21 cellular contexts compared by ENCODE assay signal in the genomic region with DNA sequence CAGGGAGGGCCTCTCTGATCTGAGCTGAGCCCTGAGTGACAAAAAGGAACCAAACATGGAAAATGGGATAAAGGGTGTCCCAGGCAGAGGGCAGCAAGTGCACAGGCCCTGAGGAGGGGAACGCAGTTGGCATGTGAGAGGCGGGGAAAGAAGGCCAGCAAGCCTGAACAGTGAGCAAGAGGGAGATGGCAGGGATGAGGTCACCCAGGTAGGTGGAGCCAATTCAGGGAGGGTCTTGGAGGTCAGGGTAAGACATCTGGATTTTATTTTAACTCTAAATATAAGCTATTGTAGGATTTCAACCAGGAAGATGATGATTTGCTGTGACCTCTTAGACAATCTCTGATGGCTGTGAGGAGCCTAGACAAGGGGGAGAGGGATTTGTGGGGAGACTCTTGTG.
A peak's percentile ranks its signal among the peaks of the same experiment; 100 is the strongest.
DNase-seq lines count a peak whose midpoint lies in the region; ATAC-seq and TF ChIP-seq lines count a peak whose summit lies in the region.
"Had no signal": no experiment of that assay in that cellular context is flagged by ENCODE, and none has a peak within 500 bp of the region (broad histone marks: within the 10 kb centered on the region; RNA-seq: fewer than 3 reads in every experiment).

No MANE protein-coding gene starts in this region.

- H3K9ac ChIP-seq in GM23248 = no peak overlapping the region
- H3K9ac ChIP-seq: BLaER1 had no signal

- H3K36me3 ChIP-seq in GM23248 (ENCODE audit: low read depth) = no peaks in the 10 kb centered on the region
- H3K36me3 ChIP-seq: BLaER1, HAP-1 had no signal

- 0 out of 2 replicates have a peak, but pooled peaks cover 5% of the 10 kb centered on the region for H3F3A ChIP-seq in GM23248 (ENCODE audit: insufficient read depth)

- peaks cover 16% of the 10 kb centered on the region; the same call in 1 of the 2 replicates for H3K4me1 ChIP-seq in GM23248 (ENCODE audit: insufficient read depth)
- H3K4me1 ChIP-seq: BLaER1, HAP-1 had no signal

- H3K27ac Mint-ChIP-seq in WTC11 = no peak overlapping the region
- H3K27ac Mint-ChIP-seq in effector memory CD8-positive, alpha-beta T cell = no peak overlapping the region
- H3K27ac Mint-ChIP-seq: CD4-positive, alpha-beta memory T cell had no signal

- no peaks in the 10 kb centered on the region for H3K9me3 ChIP-seq in GM23248 (ENCODE audit: low read depth)
- H3K9me3 ChIP-seq: BLaER1, HAP-1 had no signal

- no peak overlapping the region for H3K4me2 ChIP-seq in GM23248 (ENCODE audit: unreplicated experiment)
- H3K4me2 ChIP-seq: BLaER1 had no signal

- H3K9me3 Mint-ChIP-seq in WTC11 = no peaks in the 10 kb centered on the region
- H3K9me3 Mint-ChIP-seq in effector memory CD8-positive, alpha-beta T cell = peaks cover 6% of the 10 kb centered on the region in 2 donors

- WGBS in GM23248 (ENCODE audit: low coverage in 1 of 2, low lambda C conversion rate in 2 of 2, missing lambda C conversion rate in 2 of 2), 2 experiments = 34 to 36% methylated on average over 2 of the region's 2 CpGs

- POLR2A ChIA-PET in WTC11 (lab: Charles Lee) = no interaction called here

- no peak overlapping the region for H3K4me3 Mint-ChIP-seq in WTC11
- no peak overlapping the region for H3K4me3 Mint-ChIP-seq in effector memory CD8-positive, alpha-beta T cell
- H3K4me3 Mint-ChIP-seq: CD4-positive, alpha-beta memory T cell had no signal

- no peaks in the 10 kb centered on the region for H3K79me2 ChIP-seq in GM23248 (ENCODE audit: insufficient read depth)

- 0 out of 2 replicates have a peak, but pooled peaks have one; percentile 24 for ATAC-seq in WTC11
- ATAC-seq in HG03175 (IDR thresholded peaks at IDR 0.05; ENCODE audit: unreplicated experiment) = no peak
- ATAC-seq in effector memory CD8-positive, alpha-beta T cell (replicated peaks) = no peak
- no peak for ATAC-seq in HG02884 (IDR thresholded peaks at IDR 0.05; ENCODE audit: unreplicated experiment)

- H3K27me3 Mint-ChIP-seq in WTC11 (ENCODE audit: low read depth) = no peaks in the 10 kb centered on the region
- H3K27me3 Mint-ChIP-seq in effector memory CD8-positive, alpha-beta T cell = no peaks in the 10 kb centered on the region

- H3K4me3 ChIP-seq in GM23248 (no peak overlapping the region), foreskin fibroblast (ENCODE audit: low read depth in 1 of 2, low read length in 2 of 2) (no peak overlapping the region)
- H3K4me3 ChIP-seq: BLaER1, HAP-1 had no signal

- H3K4me1 Mint-ChIP-seq in WTC11 = peaks cover 18% of the 10 kb centered on the region
- H3K4me1 Mint-ChIP-seq in effector memory CD8-positive, alpha-beta T cell (ENCODE audit: low read depth in 2 of 2) = no peaks in the 10 kb centered on the region
- H3K4me1 Mint-ChIP-seq: CD4-positive, alpha-beta memory T cell had no signal

- no peak overlapping the region for H3K27ac ChIP-seq in GM23248
- H3K27ac ChIP-seq: BLaER1 had no signal

- peak; percentile 13 for DNase-seq in A172 (ENCODE audit: low spot score)
- peak; percentile 15 for DNase-seq in GM23248
- DNase-seq in WTC11 (ENCODE audit: low spot score) = no peak
- peak; percentile 19 to 82 for DNase-seq in foreskin fibroblast
- DNase-seq in midbrain (lab: John Stamatoyannopoulos, UW) = no peak
- DNase-seq in effector memory CD8-positive, alpha-beta T cell = no peak
- DNase-seq: 8988T; Calu3; CD4-positive, alpha-beta memory T cell; KBM-7; NCI-H1417; NCI-H187; NCI-H2107; NCI-H510A; NCI-H774; OCI-M1; RPMI8226 had no signal

- in situ Hi-C loops in GM23248 (cut with MboI) = no loop called here

- H4K20me1 ChIP-seq in GM23248 (ENCODE audit: insufficient read depth) = no peaks in the 10 kb centered on the region
- H4K20me1 ChIP-seq: BLaER1 had no signal

- no peak overlapping the region for H2AFZ ChIP-seq in GM23248

- CTCF ChIA-PET in WTC11 (lab: Charles Lee) = no interaction called here

- no peak for TF ChIP-seq CTCF in WTC11 (IDR thresholded peaks at IDR 0.05)
- TF ChIP-seq CTCF in foreskin fibroblast (IDR thresholded peaks at IDR 0.05; ENCODE audit: low read depth, low read length) = no peak

- no peaks in the 10 kb centered on the region for H3K9me2 ChIP-seq in GM23248 (ENCODE audit: insufficient read depth)

- no peaks in the 10 kb centered on the region for H3K36me3 Mint-ChIP-seq in WTC11
- H3K36me3 Mint-ChIP-seq in effector memory CD8-positive, alpha-beta T cell (ENCODE audit: insufficient read depth) = no peaks in the 10 kb centered on the region
- H3K36me3 Mint-ChIP-seq: CD4-positive, alpha-beta memory T cell had no signal

- H3K27me3 ChIP-seq in GM23248 (replicated peaks; ENCODE audit: insufficient read depth) = no peaks in the 10 kb centered on the region
- H3K27me3 ChIP-seq: BLaER1 had no signal

TF ChIP-seq in WTC11, 78 proteins besides CTCF, POLR2A, EP300 and RAD21:
- TF ChIP-seq NFATC4 (CRISPR knock-in tag; IDR thresholded peaks at IDR 0.05) (no peak), NR1H2 (CRISPR knock-in tag; IDR thresholded peaks at IDR 0.05) (no peak), MYBL2 (CRISPR knock-in tag; IDR thresholded peaks at IDR 0.05) (no peak)
- TF ChIP-seq, protein P1, sequence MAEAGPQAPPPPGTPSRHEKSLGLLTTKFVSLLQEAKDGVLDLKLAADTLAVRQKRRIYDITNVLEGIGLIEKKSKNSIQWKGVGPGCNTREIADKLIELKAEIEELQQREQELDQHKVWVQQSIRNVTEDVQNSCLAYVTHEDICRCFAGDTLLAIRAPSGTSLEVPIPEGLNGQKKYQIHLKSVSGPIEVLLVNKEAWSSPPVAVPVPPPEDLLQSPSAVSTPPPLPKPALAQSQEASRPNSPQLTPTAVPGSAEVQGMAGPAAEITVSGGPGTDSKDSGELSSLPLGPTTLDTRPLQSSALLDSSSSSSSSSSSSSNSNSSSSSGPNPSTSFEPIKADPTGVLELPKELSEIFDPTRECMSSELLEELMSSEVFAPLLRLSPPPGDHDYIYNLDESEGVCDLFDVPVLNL (CRISPR knock-in tag; IDR thresholded peaks at IDR 0.05; ENCODE audit: borderline replicate concordance, low read depth) = no peak
- TF ChIP-seq, protein P2, sequence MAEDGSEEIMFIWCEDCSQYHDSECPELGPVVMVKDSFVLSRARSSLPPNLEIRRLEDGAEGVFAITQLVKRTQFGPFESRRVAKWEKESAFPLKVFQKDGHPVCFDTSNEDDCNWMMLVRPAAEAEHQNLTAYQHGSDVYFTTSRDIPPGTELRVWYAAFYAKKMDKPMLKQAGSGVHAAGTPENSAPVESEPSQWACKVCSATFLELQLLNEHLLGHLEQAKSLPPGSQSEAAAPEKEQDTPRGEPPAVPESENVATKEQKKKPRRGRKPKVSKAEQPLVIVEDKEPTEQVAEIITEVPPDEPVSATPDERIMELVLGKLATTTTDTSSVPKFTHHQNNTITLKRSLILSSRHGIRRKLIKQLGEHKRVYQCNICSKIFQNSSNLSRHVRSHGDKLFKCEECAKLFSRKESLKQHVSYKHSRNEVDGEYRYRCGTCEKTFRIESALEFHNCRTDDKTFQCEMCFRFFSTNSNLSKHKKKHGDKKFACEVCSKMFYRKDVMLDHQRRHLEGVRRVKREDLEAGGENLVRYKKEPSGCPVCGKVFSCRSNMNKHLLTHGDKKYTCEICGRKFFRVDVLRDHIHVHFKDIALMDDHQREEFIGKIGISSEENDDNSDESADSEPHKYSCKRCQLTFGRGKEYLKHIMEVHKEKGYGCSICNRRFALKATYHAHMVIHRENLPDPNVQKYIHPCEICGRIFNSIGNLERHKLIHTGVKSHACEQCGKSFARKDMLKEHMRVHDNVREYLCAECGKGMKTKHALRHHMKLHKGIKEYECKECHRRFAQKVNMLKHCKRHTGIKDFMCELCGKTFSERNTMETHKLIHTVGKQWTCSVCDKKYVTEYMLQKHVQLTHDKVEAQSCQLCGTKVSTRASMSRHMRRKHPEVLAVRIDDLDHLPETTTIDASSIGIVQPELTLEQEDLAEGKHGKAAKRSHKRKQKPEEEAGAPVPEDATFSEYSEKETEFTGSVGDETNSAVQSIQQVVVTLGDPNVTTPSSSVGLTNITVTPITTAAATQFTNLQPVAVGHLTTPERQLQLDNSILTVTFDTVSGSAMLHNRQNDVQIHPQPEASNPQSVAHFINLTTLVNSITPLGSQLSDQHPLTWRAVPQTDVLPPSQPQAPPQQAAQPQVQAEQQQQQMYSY (CRISPR knock-in tag; IDR thresholded peaks at IDR 0.05) = no peak

Comparison
In these comparisons a context has a peak if more than half of its experiments do, and no peak if none do; other contexts are left out.
1. DNase-seq: peak in A172 (single experiment), GM23248 (single experiment) and foreskin fibroblast (2 of 2); none in WTC11 (single experiment), midbrain (single experiment) and effector memory CD8-positive, alpha-beta T cell (0 of 3).